ENCODE assay signal across 25 cellular contexts in genomic region chr11:126718319-126718718, GRCh38.
DNase-seq lines count a peak whose midpoint lies in the region; ATAC-seq and TF ChIP-seq lines count a peak whose summit lies in the region.
"Had no signal": no experiment of that assay in that cellular context is flagged by ENCODE, and none has a peak within 500 bp of the region (broad histone marks: within the 10 kb centered on the region; RNA-seq: fewer than 3 reads in every experiment).

No MANE protein-coding gene starts in this region.

- POLR2A ChIA-PET in IMR-90 (lab: Charles Lee; ENCODE audit: unreplicated experiment), result no interaction called here

- H3K23ac ChIP-seq in IMR-90 (ENCODE audit: low read depth, low read length), result no peak overlapping the region

- no peak overlapping the region for H2BK15ac ChIP-seq in IMR-90 (ENCODE audit: low read depth, low read length)

- no peak overlapping the region for H3K4me3 Mint-ChIP-seq in endothelial cell (ENCODE audit: unreplicated experiment)
- H3K4me3 Mint-ChIP-seq: activated CD4-positive, alpha-beta T cell treated with anti-CD3 and anti-CD28 coated beads for 36 hours; activated naive CD8-positive, alpha-beta T cell treated with anti-CD3 and anti-CD28 coated beads, Interleukin-2, amount 10 ng/mL, durations not matched to agents 7 days and 5 days; activated T-helper 17 cell treated with anti-CD3 and anti-CD28 coated beads, Interleukin-2, amount 50 U/mL, for 72 hours; brain; immature natural killer cell had no signal

- no peaks in the 10 kb centered on the region for H3K79me2 ChIP-seq in osteoblast (ENCODE audit: insufficient read depth, low read length)

- intact Hi-C loops in IMR-90 (cut with micrococcal nuclease), result loop anchor here (10.0 kb wide), 1 partner anchor 274 kb away; no protein-coding TSS in a partner anchor
- intact Hi-C loops in thyroid gland (cut with DNase I), result no loop called here

- no peak overlapping the region for H2BK120ac ChIP-seq in IMR-90 (ENCODE audit: low read depth, low read length)

- H2BK20ac ChIP-seq in IMR-90 (ENCODE audit: low read depth, low read length), result no peak overlapping the region

- H3K4me1 ChIP-seq in IMR-90 (ENCODE audit: control insufficient read depth, insufficient read depth, low read length), result peaks cover 3% of the 10 kb centered on the region; the same call in 1 of the 2 replicates
- peaks cover 6% of the 10 kb centered on the region for H3K4me1 ChIP-seq in osteoblast (ENCODE audit: insufficient read depth, low read length)
- no peaks in the 10 kb centered on the region for H3K4me1 ChIP-seq in thyroid gland
- H3K4me1 ChIP-seq: Caco-2, right lobe of liver, testis had no signal

- in situ Hi-C loops in IMR-90 (cut with MboI; ENCODE audit: low sequenced_read_pairs), result loop anchor here (5.0 to 25.0 kb wide), 3 partner anchors 269 to 619 kb away; partner anchors contain the start of gene DCPS

- H3K27me3 Mint-ChIP-seq in endothelial cell (ENCODE audit: unreplicated experiment), result no peaks in the 10 kb centered on the region
- H3K27me3 Mint-ChIP-seq: brain had no signal

- no peak overlapping the region for H3K27ac ChIP-seq in IMR-90 (ENCODE audit: insufficient read depth, low read length)
- no peak overlapping the region for H3K27ac ChIP-seq in osteoblast (ENCODE audit: low read depth, low read length)
- H3K27ac ChIP-seq in thyroid gland, result no peak overlapping the region
- H3K27ac ChIP-seq: heart right ventricle, ovary, right lobe of liver, testis had no signal

- H3K27me3 ChIP-seq in IMR-90 (ENCODE audit: control insufficient read depth, insufficient read depth, low read length) (no peaks in the 10 kb centered on the region), osteoblast (ENCODE audit: insufficient read depth, low read length) (no peaks in the 10 kb centered on the region), thyroid gland (no peaks in the 10 kb centered on the region)
- H3K27me3 ChIP-seq: ovary, right lobe of liver, testis had no signal

- H3K27ac Mint-ChIP-seq in endothelial cell (ENCODE audit: unreplicated experiment), result no peak overlapping the region
- H3K27ac Mint-ChIP-seq: activated CD4-positive, alpha-beta T cell treated with anti-CD3 and anti-CD28 coated beads for 36 hours; activated naive CD8-positive, alpha-beta T cell treated with anti-CD3 and anti-CD28 coated beads, Interleukin-2, amount 10 ng/mL, durations not matched to agents 7 days and 5 days; activated T-helper 17 cell treated with anti-CD3 and anti-CD28 coated beads, Interleukin-2, amount 50 U/mL, for 72 hours had no signal

- H2AK9ac ChIP-seq in IMR-90 (replicated peaks; ENCODE audit: low read depth, low read length, poor library complexity), result no peak overlapping the region

- H4K8ac ChIP-seq in IMR-90 (ENCODE audit: low read depth in 2 of 2, low read length in 2 of 2), result no peak overlapping the region

- no TSS peak for BruUV-seq in IMR-90 (replicated peaks; lab: Mats Ljungman, UMichigan)

- TF ChIP-seq POLR2A in IMR-90 (IDR thresholded peaks at IDR 0.05; ENCODE audit: low read depth, low read length) (no peak), thyroid gland (IDR thresholded peaks at IDR 0.05) (no peak)

- no peak overlapping the region for H3K4me3 ChIP-seq in IMR-90 (ENCODE audit: insufficient read depth, low read depth, low read length)
- no peak overlapping the region for H3K4me3 ChIP-seq in fibroblast of mammary gland (ENCODE audit: control insufficient read depth, low read depth, low read length)
- H3K4me3 ChIP-seq in osteoblast (ENCODE audit: insufficient read depth, low read length), result no peak overlapping the region
- no peak overlapping the region for H3K4me3 ChIP-seq in thyroid gland (replicated peaks in 1 of 3)
- H3K4me3 ChIP-seq: heart right ventricle, lung, ovary, right lobe of liver, testis had no signal

- peaks cover 13% of the 10 kb centered on the region for H3K4me1 Mint-ChIP-seq in endothelial cell (ENCODE audit: unreplicated experiment)
- H3K4me1 Mint-ChIP-seq: activated CD4-positive, alpha-beta T cell treated with anti-CD3 and anti-CD28 coated beads for 36 hours; activated naive CD8-positive, alpha-beta T cell treated with anti-CD3 and anti-CD28 coated beads, Interleukin-2, amount 10 ng/mL, durations not matched to agents 7 days and 5 days; activated T-helper 17 cell treated with anti-CD3 and anti-CD28 coated beads, Interleukin-2, amount 50 U/mL, for 72 hours; immature natural killer cell had no signal

- CTCF ChIA-PET in IMR-90 (lab: Yijun Ruan, JAX), result interaction anchor here (0.7 to 1.0 kb wide), 2 partner anchors 111 to 272 kb away, joined by 3 to 5 read pairs; no protein-coding TSS in a partner anchor

- H3K9me3 ChIP-seq in IMR-90 (ENCODE audit: control insufficient read depth, insufficient read depth, low read length), result no peaks in the 10 kb centered on the region
- no peaks in the 10 kb centered on the region for H3K9me3 ChIP-seq in osteoblast (ENCODE audit: low read depth, low read length)
- no peaks in the 10 kb centered on the region for H3K9me3 ChIP-seq in thyroid gland
- H3K9me3 ChIP-seq: Caco-2, heart right ventricle, ovary, right lobe of liver, testis had no signal

- no peaks in the 10 kb centered on the region for H3K9me3 Mint-ChIP-seq in endothelial cell (ENCODE audit: unreplicated experiment)
- H3K9me3 Mint-ChIP-seq: activated naive CD8-positive, alpha-beta T cell treated with anti-CD3 and anti-CD28 coated beads, Interleukin-2, amount 10 ng/mL, durations not matched to agents 7 days and 5 days; activated T-helper 17 cell treated with anti-CD3 and anti-CD28 coated beads, Interleukin-2, amount 50 U/mL, for 72 hours; immature natural killer cell had no signal

- H3K36me3 ChIP-seq in IMR-90 (ENCODE audit: control insufficient read depth, insufficient read depth, low read length) (no peaks in the 10 kb centered on the region), osteoblast (ENCODE audit: insufficient read depth, low read length) (no peaks in the 10 kb centered on the region), thyroid gland (no peaks in the 10 kb centered on the region)
- H3K36me3 ChIP-seq: heart right ventricle, ovary, right lobe of liver had no signal

- H3K4ac ChIP-seq in IMR-90 (ENCODE audit: low read depth, low read length), result no peak overlapping the region

- ATAC-seq in IMR-90 (ENCODE audit: low read depth) (peak; percentile 57; the same call in 1 of the 2 replicates), HG02938 (IDR thresholded peaks at IDR 0.05; ENCODE audit: unreplicated experiment) (no peak)
- ATAC-seq: activated CD4-positive, alpha-beta T cell treated with anti-CD3 and anti-CD28 coated beads for 36 hours; activated T-helper 17 cell treated with anti-CD3 and anti-CD28 coated beads, Interleukin-2, amount 50 U/mL, for 72 hours; heart right ventricle; right lobe of liver had no signal

- H4K5ac ChIP-seq in IMR-90 (ENCODE audit: low read depth, low read length), result no peak overlapping the region

- dilution Hi-C loops in IMR-90 (cut with HindIII; ENCODE audit: low sequenced_read_pairs, unreplicated experiment), result no loop called here

- H3K9me1 ChIP-seq in IMR-90 (ENCODE audit: insufficient read depth, low read length), result peaks cover 3% of the 10 kb centered on the region; the same call in 1 of the 2 replicates

- no peak overlapping the region for H3K9ac ChIP-seq in IMR-90 (ENCODE audit: low read depth, low read length)

- no peak overlapping the region for H3K56ac ChIP-seq in IMR-90 (ENCODE audit: extremely low read depth, insufficient read depth, low read length)

- H2AK5ac ChIP-seq in IMR-90 (ENCODE audit: low read depth, low read length), result no peak overlapping the region

- no peak for TF ChIP-seq RAD21 in IMR-90 (IDR thresholded peaks at IDR 0.05; ENCODE audit: low read length)

- DNase-seq in AG20443 (ENCODE audit: low spot score), result peak; percentile 65
- DNase-seq in IMR-90, result peak; percentile 18
- peak; percentile 7 for DNase-seq in fibroblast of mammary gland (ENCODE audit: low read depth)
- peak; percentile 80 for DNase-seq in osteoblast (ENCODE audit: insufficient read length, low spot score, missing footprints)
- DNase-seq in ecto neural progenitor cell (ENCODE audit: low spot score), result no peak
- DNase-seq in endothelial cell (ENCODE audit: low spot score), result no peak
- DNase-seq in thyroid gland, result no peak
- DNase-seq: activated CD4-positive, alpha-beta T cell treated with anti-CD3 and anti-CD28 coated beads for 36 hours; activated naive CD8-positive, alpha-beta T cell treated with anti-CD3 and anti-CD28 coated beads, Interleukin-2, amount 10 ng/mL, durations not matched to agents 7 days and 5 days; AML-193; Caco-2; heart right ventricle; immature natural killer cell; NCI-H1436 treated with DMSO at 0.1 percent for 48 hours; NCI-H2171 treated with DMSO at 0.1 percent for 48 hours; NCI-H748 treated with DMSO at 0.1 percent for 48 hours; ovary; right lobe of liver; SHP77; T-helper 1 cell; testis had no signal

- no peaks in the 10 kb centered on the region for H4K20me1 ChIP-seq in IMR-90 (ENCODE audit: insufficient read depth, low read length)
- H4K20me1 ChIP-seq in osteoblast (ENCODE audit: insufficient read depth, low read length), result peaks cover 3% of the 10 kb centered on the region

- H2BK5ac ChIP-seq in IMR-90 (ENCODE audit: low read depth, low read length, poor library complexity, severe bottlenecking), result no peak overlapping the region

- no peak overlapping the region for H4K91ac ChIP-seq in IMR-90 (ENCODE audit: insufficient read depth, low read depth, low read length)

- no peak overlapping the region for H3K14ac ChIP-seq in IMR-90 (replicated peaks; ENCODE audit: low read depth, low read length)

- no peak overlapping the region for H3K18ac ChIP-seq in IMR-90 (ENCODE audit: low read depth, low read length)

- peaks cover 0 to 3% of the 10 kb centered on the region in 2 experiments; a peak in 1 of 4 replicates for H3K79me1 ChIP-seq in IMR-90 (ENCODE audit: low read depth in 1 of 2, low read length in 2 of 2)

- WGBS in IMR-90 (ENCODE audit: extremely low coverage in 2 of 2, insufficient read length in 1 of 2), 2 experiments, result no CpG with 5 or more reads among the region's 4 CpGs
- WGBS in thyroid gland, 2 donors, result 73 to 85% methylated on average over 4 of the region's 4 CpGs

- H3K4me2 ChIP-seq in IMR-90 (ENCODE audit: low read depth, low read length) (no peak overlapping the region), osteoblast (ENCODE audit: insufficient read depth, low read length) (no peak overlapping the region)

- TF ChIP-seq CTCF in IMR-90 (conservative IDR thresholded peaks at IDR 0.05; ENCODE audit: low read depth, low read length) (no peak), fibroblast of mammary gland (conservative IDR thresholded peaks at IDR 0.05; ENCODE audit: control insufficient read depth, insufficient read depth, low read depth, low read length) (no peak), osteoblast (IDR thresholded peaks at IDR 0.05; ENCODE audit: extremely low read depth, low read depth, low read length) (no peak), endothelial cell (IDR thresholded peaks at IDR 0.05; ENCODE audit: unreplicated experiment) (no peak), thyroid gland (IDR thresholded peaks at IDR 0.05) (no peak)

- H3K36me3 Mint-ChIP-seq in endothelial cell (ENCODE audit: low read depth, unreplicated experiment), result no peaks in the 10 kb centered on the region
- H3K36me3 Mint-ChIP-seq: activated naive CD8-positive, alpha-beta T cell treated with anti-CD3 and anti-CD28 coated beads, Interleukin-2, amount 10 ng/mL, durations not matched to agents 7 days and 5 days; brain; immature natural killer cell had no signal

- no peak overlapping the region for H2AFZ ChIP-seq in IMR-90 (replicated peaks; ENCODE audit: low read length, poor library complexity)
- no peak overlapping the region for H2AFZ ChIP-seq in osteoblast (ENCODE audit: low read length)

Comparison
In these comparisons a context has a peak if more than half of its experiments do, and no peak if none do; other contexts are left out.
1. DNase-seq: peak in AG20443 (single experiment), IMR-90 (single experiment), fibroblast of mammary gland (single experiment) and osteoblast (single experiment); none in ecto neural progenitor cell (single experiment), endothelial cell (single experiment) and thyroid gland (0 of 2).